15 cellular contexts compared by ENCODE assay signal in genomic region chrX:52568146-52568545, GRCh38. TPM values are rescaled to one million over a fixed set of nuclear protein-coding genes. Genes with fewer than 3 reads are reported as not detected.
DNase-seq lines count a peak whose midpoint lies in the region; ATAC-seq, FAIRE-seq and TF ChIP-seq lines count a peak whose summit lies in the region.
"Not testable (repeated sequence)": the region's sequence is repeated elsewhere in the genome, so short reads cannot be mapped to it uniquely, and the experiment has no call there.
"Had no signal": no experiment of that assay in that cellular context is flagged by ENCODE, and none has a peak within 500 bp of the region (broad histone marks: within the 10 kb centered on the region; RNA-seq: fewer than 3 reads in every experiment).

No MANE protein-coding gene starts in this region.

- not testable (repeated sequence) for H3K27me3 ChIP-seq in astrocyte (ENCODE audit: insufficient read depth, low read length); hepatocyte; testis

- not testable (repeated sequence) for H3K4me2 ChIP-seq in A549; astrocyte (ENCODE audit: low read length); hepatocyte

- ATAC-seq in A549: not testable (repeated sequence)

- not testable (repeated sequence) for H3K27ac ChIP-seq in A549; astrocyte (ENCODE audit: low read depth, low read length)
- H3K27ac ChIP-seq in hepatocyte: peak overlapping the region; percentile 45
- peak overlapping the region; percentile 18 to 53 for H3K27ac ChIP-seq in testis

- not testable (repeated sequence) for H3K4me1 Mint-ChIP-seq in astrocyte (ENCODE audit: low read depth, unreplicated experiment); endothelial cell (ENCODE audit: unreplicated experiment); mesothelial cell of epicardium

- TF ChIP-seq EP300 in A549 (IDR thresholded peaks at IDR 0.05): not testable (repeated sequence)

- H3K79me2 ChIP-seq in astrocyte (ENCODE audit: insufficient read depth, low read length); hepatocyte: not testable (repeated sequence)

- not testable (repeated sequence) for TF ChIP-seq CTCF in A549 (IDR thresholded peaks at IDR 0.05); astrocyte (IDR thresholded peaks at IDR 0.05; ENCODE audit: insufficient read depth, low read depth, low read length); endothelial cell (IDR thresholded peaks at IDR 0.05; ENCODE audit: unreplicated experiment); hepatocyte (IDR thresholded peaks at IDR 0.05; ENCODE audit: poor library complexity); mesothelial cell of epicardium (IDR thresholded peaks at IDR 0.05; ENCODE audit: unreplicated experiment); testis (IDR thresholded peaks at IDR 0.05)

- 63% methylated on average over 12 of the region's 12 CpGs for WGBS in A549 (ENCODE audit: missing lambda C conversion rate)
- 69% methylated on average over 12 of the region's 12 CpGs for WGBS in hepatocyte (ENCODE audit: low lambda C conversion rate, missing lambda C conversion rate)
- 42 to 44% methylated on average over 11 to 12 of the region's 12 CpGs for whole genome bisulfite sequencing in testis, 2 donors

- H3K9me3 ChIP-seq in A549; astrocyte (ENCODE audit: insufficient read depth, low read depth, low read length); hepatocyte (ENCODE audit: low read depth); testis: not testable (repeated sequence)

- FAIRE-seq in A549 (lab: Jason Lieb, UNC) (peak; percentile 95), astrocyte (lab: Jason Lieb, UNC) (peak; percentile 99)

- H3K4me3 Mint-ChIP-seq in astrocyte (ENCODE audit: unreplicated experiment); endothelial cell (ENCODE audit: unreplicated experiment): not testable (repeated sequence)
- H3K4me3 Mint-ChIP-seq in mesothelial cell of epicardium: peak overlapping the region; percentile 40

- H3K9me2 ChIP-seq in hepatocyte (replicated peaks; ENCODE audit: insufficient read depth): not testable (repeated sequence)

- not testable (repeated sequence) for H3K9ac ChIP-seq in astrocyte (ENCODE audit: low read length)

- not testable (repeated sequence) for TF ChIP-seq POLR2A in A549 (IDR thresholded peaks at IDR 0.05; ENCODE audit: low read length); testis (IDR thresholded peaks at IDR 0.05)

- H3K4me1 ChIP-seq in A549; astrocyte (ENCODE audit: insufficient read depth, low read length); hepatocyte (ENCODE audit: insufficient read depth); testis: not testable (repeated sequence)

- not testable (repeated sequence) for H3K9me3 Mint-ChIP-seq in astrocyte (ENCODE audit: unreplicated experiment); endothelial cell (ENCODE audit: unreplicated experiment)
- H3K9me3 Mint-ChIP-seq in mesothelial cell of epicardium: peaks cover 38% of the 10 kb centered on the region

- intact Hi-C loops in testis (cut with DNase I; ENCODE audit: low total_unique reads): not testable (repeated sequence)

- not testable (repeated sequence) for H2AFZ ChIP-seq in astrocyte (ENCODE audit: low read depth, low read length); hepatocyte

- CTCF ChIA-PET in A549 (lab: Yijun Ruan, JAX): not testable (repeated sequence)

- not testable (repeated sequence) for H3K36me3 Mint-ChIP-seq in astrocyte (ENCODE audit: low read depth, unreplicated experiment); endothelial cell (ENCODE audit: low read depth, unreplicated experiment); mesothelial cell of epicardium

- TF ChIP-seq RAD21 in A549 (conservative IDR thresholded peaks at IDR 0.05 in 1 of 2, IDR thresholded peaks at IDR 0.05 in 1 of 2): not testable (repeated sequence)

- H3K4me3 ChIP-seq in A549; astrocyte (ENCODE audit: insufficient read depth, low read depth, low read length); hepatocyte; testis: not testable (repeated sequence)

- H3K36me3 ChIP-seq in astrocyte (ENCODE audit: insufficient read depth, low read length); hepatocyte (replicated peaks; ENCODE audit: insufficient read depth, low read depth); testis (ENCODE audit: low read depth, missing control alignments): not testable (repeated sequence)

- POLR2A ChIA-PET in A549 (lab: Yijun Ruan, JAX): not testable (repeated sequence)

- not testable (repeated sequence) for H4K20me1 ChIP-seq in astrocyte (ENCODE audit: insufficient read depth, low read length); hepatocyte (ENCODE audit: insufficient read depth, poor library complexity, severe bottlenecking)

- in situ Hi-C loops in SK-MEL-5 (cut with HindIII; ENCODE audit: low pct_unique_long_range_greater_than_20kb, low sequenced_read_pairs): not testable (repeated sequence)

- not testable (repeated sequence) for H3K27ac Mint-ChIP-seq in astrocyte (ENCODE audit: unreplicated experiment)
- H3K27ac Mint-ChIP-seq in endothelial cell (ENCODE audit: unreplicated experiment) (peak overlapping the region; percentile 45), mesothelial cell of epicardium (peak overlapping the region; percentile 83)

- DNase-seq in A549 (ENCODE audit: low read depth in 1 of 2, low spot score in 1 of 2); astrocyte (ENCODE audit: low read depth); endothelial cell (ENCODE audit: low spot score); hepatocyte (ENCODE audit: low spot score); mesothelial cell of epicardium (ENCODE audit: low spot score in 2 of 2, unreplicated experiment in 2 of 2): not testable (repeated sequence)
- DNase-seq in SK-MEL-5 (ENCODE audit: low read depth, low spot score): peak; percentile 8
- DNase-seq in left kidney (ENCODE audit: low read depth, low spot score): peak; percentile 9
- DNase-seq in testis: peak; percentile 53

- H3K27me3 Mint-ChIP-seq in astrocyte (ENCODE audit: low read depth, unreplicated experiment); endothelial cell (ENCODE audit: unreplicated experiment); mesothelial cell of epicardium (ENCODE audit: low read depth): not testable (repeated sequence)

RNA-seq across cellular contexts. Expression of gene XAGE1B, which starts 51.3 kb away (rescaled TPM):
- polyA plus RNA-seq in A549 (2011; rRNA removed): 41.7 and 54.6 TPM in 2 replicates
- 92.3 and 136 TPM in 2 replicates for polyA plus RNA-seq in A549 (2012; cell fraction: cytosol; rRNA removed)
- 35.0 and 47.7 TPM in 2 replicates for polyA plus RNA-seq in A549 (2012; cell fraction: nucleus; rRNA removed)
- polyA plus RNA-seq in A549 (2017; fragmentation: RNase III; extraction: RNeasy Plus Mini Kit Qiagen cat#74134 plus additional on column Dnase treatment): 179 to 216 TPM (median 194 TPM) in 3 replicates
- 20.1 and 24.8 TPM in 2 replicates for polyA minus RNA-seq in A549 (2011; rRNA and poly(A)+ RNA removed)
- total RNA-seq in SK-MEL-5 (2014; rRNA removed; shearing (Covaris generic)): 1.8 and 15.3 TPM in 2 replicates
- 6.8 and 8.0 TPM in 2 replicates for polyA plus RNA-seq in SK-MEL-5 (2015; cell fraction: cytosol; rRNA removed)
- polyA plus RNA-seq in SK-MEL-5 (2015; cell fraction: nucleus; rRNA removed): not detected in 2 replicates
- not detected in 2 replicates for total RNA-seq in astrocyte
- total RNA-seq in endothelial cell (ENCODE audit: unreplicated experiment): not detected
- not detected in 2 replicates for total RNA-seq in hepatocyte
- polyA plus RNA-seq in hepatocyte: not detected in 2 replicates
- not detected in 3 replicates for total RNA-seq in mesothelial cell of epicardium
- 10 to 100 TPM; 61.0 to 64.2 TPM for total RNA-seq in testis
- polyA plus RNA-seq in testis (ENCODE audit: insufficient read depth, low read depth, low replicate concordance): 64.0 TPM
- total RNA-seq: CD4-positive, alpha-beta memory T cell; CD4-positive, CD25-positive, alpha-beta regulatory T cell; CD8-positive, alpha-beta memory T cell; G401; GM12878 had no signal
- polyA plus RNA-seq: AG04450; CD14-positive monocyte; CD4-positive, alpha-beta memory T cell; CD4-positive, CD25-positive, alpha-beta regulatory T cell; CD8-positive, alpha-beta memory T cell; GM12878 had no signal
